Comparison of ENCODE assay signal across 9 cellular contexts in the genomic region with DNA sequence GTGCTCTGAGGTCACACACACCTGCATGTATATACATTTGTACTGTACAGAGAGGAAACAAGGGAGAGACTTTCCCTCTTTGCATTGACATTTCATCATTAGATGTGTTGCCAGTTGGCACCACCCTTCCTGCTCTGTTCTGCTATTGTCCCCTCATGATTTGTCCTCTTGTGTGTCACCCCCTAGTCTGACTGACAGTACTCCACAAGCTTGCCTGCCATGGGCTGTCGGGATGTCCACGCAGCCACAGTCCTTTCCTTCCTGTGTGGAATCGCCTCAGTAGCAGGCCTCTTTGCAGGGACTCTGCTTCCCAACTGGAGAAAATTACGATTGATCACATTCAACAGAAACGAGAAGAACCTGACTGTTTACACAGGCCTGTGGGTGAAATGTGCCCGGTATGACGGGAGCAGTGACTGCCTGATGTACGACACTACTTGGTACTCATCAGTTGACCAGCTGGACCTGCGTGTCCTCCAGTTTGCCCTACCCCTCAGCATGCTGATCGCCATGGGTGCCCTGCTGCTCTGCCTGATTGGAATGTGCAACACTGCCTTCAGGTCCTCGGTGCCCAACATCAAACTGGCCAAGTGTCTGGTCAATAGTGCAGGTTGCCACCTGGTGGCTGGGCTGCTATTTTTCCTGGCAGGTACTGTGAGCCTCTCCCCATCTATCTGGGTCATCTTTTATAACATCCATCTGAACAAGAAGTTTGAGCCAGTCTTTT. TPM values are rescaled to one million over a fixed set of nuclear protein-coding genes. Genes with fewer than 3 reads are reported as not detected.
A peak's percentile ranks its signal among the peaks of the same experiment; 100 is the strongest.
DNase-seq lines count a peak whose midpoint lies in the region; ATAC-seq and TF ChIP-seq lines count a peak whose summit lies in the region.
"Had no signal": no experiment of that assay in that cellular context is flagged by ENCODE, and none has a peak within 500 bp of the region (broad histone marks: within the 10 kb centered on the region; RNA-seq: fewer than 3 reads in every experiment).

No MANE protein-coding gene starts in this region.

- intact Hi-C loops in mucosa of descending colon (cut with DNase I, micrococcal nuclease): no loop called here
- intact Hi-C loops in head of caudate nucleus (cut with DNase I): no loop called here

- TF ChIP-seq EP300 in Ishikawa (IDR thresholded peaks at IDR 0.05; ENCODE audit: borderline replicate concordance): no peak

- peaks cover 20% of the 10 kb centered on the region for H3K4me1 ChIP-seq in mucosa of descending colon (ENCODE audit: low read depth)

- peak; percentile 73 for ATAC-seq in mucosa of descending colon
- ATAC-seq in HG03095 (IDR thresholded peaks at IDR 0.05; ENCODE audit: unreplicated experiment): no peak

- H3K36me3 ChIP-seq in mucosa of descending colon (ENCODE audit: low read depth): no peaks in the 10 kb centered on the region

- no peak overlapping the region for H3K4me3 ChIP-seq in mucosa of descending colon

- peak; percentile 20 for TF ChIP-seq CTCF in mucosa of descending colon (IDR thresholded peaks at IDR 0.05)

- DNase-seq in SIG-M5 treated with dmso at 0.1 percent for 504 hours (lab: John Stamatoyannopoulos, UW; ENCODE audit: unreplicated experiment) (peak; percentile 4), SIG-M5 (lab: John Stamatoyannopoulos, UW) (no peak), amniotic epithelial cell (ENCODE audit: low read depth) (peak; percentile 8), mucosa of descending colon (peak; percentile 65 to 87 (median 83)), GM03348 (ENCODE audit: low spot score) (no peak), head of caudate nucleus (no peak)

- H3K9me3 ChIP-seq in mucosa of descending colon: no peaks in the 10 kb centered on the region

- TF ChIP-seq RAD21 in Ishikawa (IDR thresholded peaks at IDR 0.05; ENCODE audit: low read depth): peak; percentile 49

TF ChIP-seq in Ishikawa, 13 proteins besides CTCF, POLR2A, EP300 and RAD21:
- no peak for TF ChIP-seq TEAD4 (IDR thresholded peaks at IDR 0.05)
- TF ChIP-seq NFIC (IDR thresholded peaks at IDR 0.05): no peak
- TF ChIP-seq EGR1 (IDR thresholded peaks at IDR 0.05): no peak
TF ChIP-seq in Ishikawa: peak in this region for 0.

RNA-seq across cellular contexts. Expression of gene CLDN12, which starts 9.4 kb away (rescaled TPM):
- total RNA-seq in mucosa of descending colon: 10 to 100 TPM; 43.4 to 66.6 (median 55.4) TPM

RNA-seq across cellular contexts. Expression of gene PTTG1IP2, which starts 56.8 kb away (rescaled TPM):
- total RNA-seq in mucosa of descending colon: not detected
- total RNA-seq: CD8-positive, alpha-beta memory T cell had no signal

Comparison
In these comparisons a context has a peak if more than half of its experiments do, and no peak if none do; other contexts are left out.
1. DNase-seq: peak in SIG-M5 treated with dmso at 0.1 percent for 504 hours (single experiment), amniotic epithelial cell (single experiment) and mucosa of descending colon (3 of 3); none in SIG-M5 (single experiment), GM03348 (single experiment) and head of caudate nucleus (0 of 42).